Comparison of ENCODE assay signal across 1 cellular context in the genomic region with DNA sequence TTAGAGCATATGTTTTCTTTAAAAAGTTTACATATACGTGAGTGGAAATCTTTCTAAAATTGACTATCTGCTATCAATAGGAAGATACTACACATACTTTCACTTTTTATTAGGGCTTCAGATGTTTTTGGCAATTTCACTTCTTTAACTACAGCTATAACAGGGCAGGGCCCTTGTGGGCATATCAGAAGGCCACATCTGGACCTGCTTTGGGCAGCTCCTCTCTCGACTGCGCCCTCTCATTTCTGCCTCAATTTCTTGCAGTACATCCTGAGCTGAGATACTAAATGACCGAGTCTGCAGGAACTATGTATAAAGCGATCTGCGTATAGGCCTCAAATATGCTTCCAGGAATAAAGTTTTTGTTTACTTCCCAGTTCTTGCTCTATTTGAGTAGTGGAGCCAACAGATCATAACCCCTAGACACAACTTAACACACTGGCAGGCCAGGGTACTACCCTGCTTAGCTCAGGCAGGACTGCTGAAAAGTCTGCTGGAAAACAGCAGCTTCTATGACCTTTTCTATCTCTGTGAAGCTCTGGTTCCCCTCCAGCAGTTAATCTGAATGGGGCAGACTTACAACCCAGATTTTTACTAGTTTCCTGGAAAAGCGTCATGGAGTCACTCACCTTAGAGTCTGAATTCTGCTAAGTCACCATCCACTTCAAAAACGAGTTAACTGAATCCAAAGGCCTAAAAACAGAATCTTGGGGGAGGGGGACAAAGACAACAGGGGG.
TF ChIP-seq lines count a peak whose summit lies in the region.

No MANE protein-coding gene starts in this region.

TF ChIP-seq in WTC11, 78 proteins besides CTCF, POLR2A, EP300 and RAD21 (continued from another document):
- no peak for TF ChIP-seq HMGXB4 (CRISPR knock-in tag; IDR thresholded peaks at IDR 0.05)
- TF ChIP-seq NR2C2 (CRISPR knock-in tag; IDR thresholded peaks at IDR 0.05): no peak
- TF ChIP-seq E2F4 (CRISPR knock-in tag; IDR thresholded peaks at IDR 0.05; ENCODE audit: borderline replicate concordance, low read depth): no peak
